Comparison of ENCODE assay signal across 7 cellular contexts in the genomic region with DNA sequence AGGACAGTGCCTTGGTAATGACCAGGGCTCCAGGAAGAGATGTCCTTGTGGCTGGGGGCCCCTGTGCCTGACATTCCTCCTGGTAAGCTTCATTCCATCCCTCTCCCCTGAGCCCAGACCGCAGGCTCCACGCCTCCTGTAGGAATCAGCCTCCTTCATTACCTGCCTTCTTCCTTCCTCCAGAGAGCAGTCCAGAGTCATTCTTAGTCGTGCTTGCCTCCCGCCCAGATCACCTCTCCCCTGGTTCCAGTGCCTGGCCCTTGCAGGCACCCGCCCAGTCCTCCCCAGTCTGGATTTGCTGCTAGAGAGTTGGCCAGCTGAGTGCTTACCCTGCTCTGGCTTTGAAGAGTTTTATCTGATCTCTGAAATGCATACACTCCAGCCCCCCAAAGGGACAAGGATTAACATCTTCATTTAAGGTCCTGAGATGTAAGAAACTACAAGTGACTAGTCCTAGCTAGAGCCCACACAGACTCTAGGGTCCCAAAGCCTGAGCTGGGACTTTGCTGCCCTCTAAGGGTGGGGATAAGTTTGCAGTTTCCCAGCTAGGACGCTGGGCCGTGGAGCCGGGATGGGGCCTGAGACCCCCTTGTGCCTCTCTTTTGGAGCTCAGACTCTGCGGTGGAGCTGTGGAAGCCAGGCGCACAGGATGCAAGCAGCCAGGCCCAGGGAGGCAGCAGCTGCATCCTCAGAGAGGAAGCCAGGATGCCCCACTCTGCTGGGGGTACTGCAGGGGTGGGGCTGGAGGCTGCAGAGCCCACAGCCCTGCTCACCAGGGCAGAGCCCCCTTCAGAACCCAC. TPM values are rescaled to one million over a fixed set of nuclear protein-coding genes. Genes with fewer than 3 reads are reported as not detected.
DNase-seq lines count a peak whose midpoint lies in the region; ATAC-seq lines count a peak whose summit lies in the region.
"Had no signal": no experiment of that assay in that cellular context is flagged by ENCODE, and none has a peak within 500 bp of the region (broad histone marks: within the 10 kb centered on the region; RNA-seq: fewer than 3 reads in every experiment).

No MANE protein-coding gene starts in this region.

- no peak for ATAC-seq in GM18873 (IDR thresholded peaks at IDR 0.05; ENCODE audit: low FRiP score, unreplicated experiment)
- no peak for ATAC-seq in HG03442 (IDR thresholded peaks at IDR 0.05; ENCODE audit: unreplicated experiment)

- H3K4me3 Mint-ChIP-seq in activated T-helper 2 cell treated with anti-CD3 and anti-CD28 coated beads, Interferon-gamma antibody, Interleukin-2, Interleukin-4, amounts not matched to agents 10 μg/mL and 5 μg/mL and 100 μg/mL, durations not matched to agents 14 hours and 24 hours and 36 hours (ENCODE audit: low read depth), result no peak overlapping the region

- peak overlapping the region; percentile 42; the same call in 1 of the 2 replicates for H3K27ac ChIP-seq in HUES64 (ENCODE audit: low read depth, low read length)

- no peaks in the 10 kb centered on the region for H3K9me3 Mint-ChIP-seq in activated T-helper 2 cell treated with anti-CD3 and anti-CD28 coated beads, Interferon-gamma antibody, Interleukin-2, Interleukin-4, amounts not matched to agents 10 μg/mL and 5 μg/mL and 100 μg/mL, durations not matched to agents 14 hours and 24 hours and 36 hours
- H3K9me3 Mint-ChIP-seq: IgD-negative memory B cell had no signal

- intact Hi-C loops in activated T-helper 2 cell treated with anti-CD3 and anti-CD28 coated beads, Interferon-gamma antibody, Interleukin-2, Interleukin-4, amounts not matched to agents 10 μg/mL and 5 μg/mL and 100 μg/mL, durations not matched to agents 14 hours and 24 hours and 36 hours (cut with micrococcal nuclease), result no loop called here

- peaks cover 12% of the 10 kb centered on the region for H3K4me1 Mint-ChIP-seq in activated T-helper 2 cell treated with anti-CD3 and anti-CD28 coated beads, Interferon-gamma antibody, Interleukin-2, Interleukin-4, amounts not matched to agents 10 μg/mL and 5 μg/mL and 100 μg/mL, durations not matched to agents 14 hours and 24 hours and 36 hours (ENCODE audit: low read depth)

- H3K4me1 ChIP-seq in HUES64 (ENCODE audit: insufficient read depth, low read length), result peaks cover 14% of the 10 kb centered on the region

- no peak overlapping the region for H3K9ac ChIP-seq in HUES64 (ENCODE audit: low read depth, low read length)

- H3K4me3 ChIP-seq in HUES64 (ENCODE audit: low read length), result no peak overlapping the region

- no peaks in the 10 kb centered on the region for H3K36me3 Mint-ChIP-seq in activated T-helper 2 cell treated with anti-CD3 and anti-CD28 coated beads, Interferon-gamma antibody, Interleukin-2, Interleukin-4, amounts not matched to agents 10 μg/mL and 5 μg/mL and 100 μg/mL, durations not matched to agents 14 hours and 24 hours and 36 hours (ENCODE audit: low read depth)
- H3K36me3 Mint-ChIP-seq: IgD-negative memory B cell had no signal

- H3K27ac Mint-ChIP-seq in activated T-helper 2 cell treated with anti-CD3 and anti-CD28 coated beads, Interferon-gamma antibody, Interleukin-2, Interleukin-4, amounts not matched to agents 10 μg/mL and 5 μg/mL and 100 μg/mL, durations not matched to agents 14 hours and 24 hours and 36 hours, result peak overlapping the region; percentile 8

- no peaks in the 10 kb centered on the region for H3K27me3 Mint-ChIP-seq in activated T-helper 2 cell treated with anti-CD3 and anti-CD28 coated beads, Interferon-gamma antibody, Interleukin-2, Interleukin-4, amounts not matched to agents 10 μg/mL and 5 μg/mL and 100 μg/mL, durations not matched to agents 14 hours and 24 hours and 36 hours (ENCODE audit: low read depth)
- H3K27me3 Mint-ChIP-seq: IgD-negative memory B cell had no signal

- H3K36me3 ChIP-seq in HUES64 (ENCODE audit: insufficient read depth, low read length), result 0 out of 2 replicates have a peak, but pooled peaks cover 2% of the 10 kb centered on the region

- no peaks in the 10 kb centered on the region for H3K27me3 ChIP-seq in HUES64 (ENCODE audit: insufficient read depth, low read length)

- DNase-seq in CD1c-positive myeloid dendritic cell (ENCODE audit: extremely low spot score) (peak; percentile 59), medulla oblongata (ENCODE audit: extremely low spot score) (peak; percentile 50)
- no peak for DNase-seq in activated T-helper 2 cell treated with anti-CD3 and anti-CD28 coated beads, Interferon-gamma antibody, Interleukin-2, Interleukin-4, amounts not matched to agents 10 μg/mL and 5 μg/mL and 100 μg/mL, durations not matched to agents 14 hours and 24 hours and 36 hours (ENCODE audit: low spot score)

- no peaks in the 10 kb centered on the region for H3K9me3 ChIP-seq in HUES64 (ENCODE audit: insufficient read depth, low read depth, low read length)

- WGBS in HUES64, result 55% methylated on average over 10 of the region's 10 CpGs

RNA-seq across cellular contexts. Expression of a gene that starts 1.6 kb away (rescaled TPM):
- 19.4 TPM for polyA plus RNA-seq in HUES64 (2013, experiment 1 of 2)
- polyA plus RNA-seq in HUES64 (2013, experiment 2 of 2), result 20.4 TPM
- total RNA-seq in activated T-helper 2 cell treated with anti-CD3 and anti-CD28 coated beads, Interferon-gamma antibody, Interleukin-2, Interleukin-4, amounts not matched to agents 10 μg/mL and 5 μg/mL and 100 μg/mL, durations not matched to agents 14 hours and 24 hours and 36 hours, result 10.8 and 11.4 TPM in 2 replicates

RNA-seq across cellular contexts. Expression of a gene that starts 10.6 kb away (rescaled TPM):
- polyA plus RNA-seq in HUES64 (2013, experiment 1 of 2), result 20.2 TPM
- polyA plus RNA-seq in HUES64 (2013, experiment 2 of 2), result 20.7 TPM
- 83.2 and 89.4 TPM in 2 replicates for total RNA-seq in activated T-helper 2 cell treated with anti-CD3 and anti-CD28 coated beads, Interferon-gamma antibody, Interleukin-2, Interleukin-4, amounts not matched to agents 10 μg/mL and 5 μg/mL and 100 μg/mL, durations not matched to agents 14 hours and 24 hours and 36 hours

RNA-seq across cellular contexts. Expression of a gene that starts 10.8 kb away (rescaled TPM):
- 24.3 TPM for polyA plus RNA-seq in HUES64 (2013, experiment 1 of 2)
- polyA plus RNA-seq in HUES64 (2013, experiment 2 of 2), result 19.9 TPM
- 23.2 and 24.5 TPM in 2 replicates for total RNA-seq in activated T-helper 2 cell treated with anti-CD3 and anti-CD28 coated beads, Interferon-gamma antibody, Interleukin-2, Interleukin-4, amounts not matched to agents 10 μg/mL and 5 μg/mL and 100 μg/mL, durations not matched to agents 14 hours and 24 hours and 36 hours

RNA-seq across cellular contexts. Expression of a gene that starts 44.6 kb away (rescaled TPM):
- polyA plus RNA-seq in HUES64 (2013, experiment 1 of 2), result 36.7 TPM
- polyA plus RNA-seq in HUES64 (2013, experiment 2 of 2), result 44.4 TPM
- 158 and 161 TPM in 2 replicates for total RNA-seq in activated T-helper 2 cell treated with anti-CD3 and anti-CD28 coated beads, Interferon-gamma antibody, Interleukin-2, Interleukin-4, amounts not matched to agents 10 μg/mL and 5 μg/mL and 100 μg/mL, durations not matched to agents 14 hours and 24 hours and 36 hours
